Comparison of ENCODE assay signal across 8 cellular contexts in genomic region chrX:18886005-18886343, GRCh38.
DNase-seq lines count a peak whose midpoint lies in the region; ATAC-seq, FAIRE-seq and TF ChIP-seq lines count a peak whose summit lies in the region.

No MANE protein-coding gene starts in this region.

- POLR2A ChIA-PET in HCT116 (lab: Charles Lee), result no interaction called here
- POLR2A ChIA-PET in PC-9 (lab: Charles Lee; ENCODE audit: unreplicated experiment), result no interaction called here

- TF ChIP-seq POLR2A in HCT116 (IDR thresholded peaks at IDR 0.05; ENCODE audit: borderline replicate concordance, extremely low read depth, insufficient read depth, insufficient read length), result no peak

- H2AFZ ChIP-seq in HCT116 (ENCODE audit: low read depth, low read length, poor library complexity, severe bottlenecking), result no peak overlapping the region
- H2AFZ ChIP-seq in PC-9, result peak overlapping the region; percentile 55

- peak overlapping the region; percentile 60 for H3K27ac ChIP-seq in HCT116 (ENCODE audit: low read depth, low read length)
- no peak overlapping the region for H3K27ac ChIP-seq in PC-9
- H3K27ac ChIP-seq in small intestine (ENCODE audit: low read depth in 1 of 2, low read length in 1 of 2), result peak overlapping the region; percentile 62 to 90
- H3K27ac ChIP-seq in foreskin keratinocyte, result no peak overlapping the region

- H3F3A ChIP-seq in PC-9 (ENCODE audit: insufficient read depth, low read depth), result no peaks in the 10 kb centered on the region

- DNase-seq in HCT116 (ENCODE audit: low read depth, low spot score) (no peak), PC-9 (peak in 1 of 2 experiments; percentile 11), fibroblast of the aortic adventitia (ENCODE audit: low read depth) (no peak), small intestine (no peak), DMS79 treated with DMSO at 0.1 percent for 48 hours (lab: John Stamatoyannopoulos, UW) (no peak), foreskin keratinocyte (no peak), MV-4-11 (lab: John Stamatoyannopoulos, UW) (no peak)

- H3K79me2 ChIP-seq in HCT116 (ENCODE audit: insufficient read depth, low read length) (no peaks in the 10 kb centered on the region), PC-9 (ENCODE audit: low read depth) (no peaks in the 10 kb centered on the region)

- H3K9me2 ChIP-seq in HCT116 (ENCODE audit: insufficient read depth), result no peaks in the 10 kb centered on the region
- no peaks in the 10 kb centered on the region for H3K9me2 ChIP-seq in PC-9 (ENCODE audit: insufficient read depth)

- TF ChIP-seq CTCF in HCT116 (IDR thresholded peaks at IDR 0.05 in 2 of 3, conservative IDR thresholded peaks at IDR 0.05 in 1 of 3; ENCODE audit: borderline replicate concordance in 1 of 3, insufficient read depth in 1 of 3, low read depth in 2 of 3, low read length in 2 of 3) (no peak), PC-9 (conservative IDR thresholded peaks at IDR 0.05) (no peak), fibroblast of the aortic adventitia (IDR thresholded peaks at IDR 0.05; ENCODE audit: insufficient read depth, low read length) (no peak), foreskin keratinocyte (conservative IDR thresholded peaks at IDR 0.05) (no peak)

- H3K9ac ChIP-seq in HCT116 (ENCODE audit: low read length), result peak overlapping the region; percentile 47; the same call in 1 of the 2 replicates

- CTCF ChIA-PET in HCT116 (lab: Charles Lee), result interaction anchor here (1.3 to 2.4 kb wide), 2 partner anchors 198 to 476 kb away, joined by 3 to 15 read pairs; no protein-coding TSS in a partner anchor
- CTCF ChIA-PET in PC-9 (lab: Charles Lee), result interaction anchor here (2.0 kb wide), 1 partner anchor 476 kb away, joined by 4 read pairs; no protein-coding TSS in a partner anchor

- H4K20me1 ChIP-seq in HCT116 (ENCODE audit: insufficient read depth) (no peaks in the 10 kb centered on the region), PC-9 (ENCODE audit: insufficient read depth) (no peaks in the 10 kb centered on the region)

- H3K4me3 ChIP-seq in HCT116 (replicated peaks in 1 of 2; ENCODE audit: low read depth in 1 of 2, low read length in 2 of 2) (peak overlapping the region in 1 of 2 experiments; percentile 53; a peak in 3 of 4 replicates), PC-9 (peak overlapping the region; percentile 51), fibroblast of the aortic adventitia (ENCODE audit: low read depth, low read length) (peak overlapping the region; percentile 51), small intestine (ENCODE audit: low read depth in 1 of 2, low read length in 2 of 2) (peak overlapping the region in 1 of 2 donors; percentile 37)

- H3K9me3 ChIP-seq in HCT116 (ENCODE audit: control insufficient read depth in 1 of 2, insufficient read depth in 1 of 2, low read depth in 1 of 2, low read length in 2 of 2) (no peaks in the 10 kb centered on the region), PC-9 (ENCODE audit: insufficient read depth, low read depth) (no peaks in the 10 kb centered on the region), small intestine (ENCODE audit: control insufficient read depth, low read depth) (no peaks in the 10 kb centered on the region)

- intact Hi-C loops in HCT116 (cut with micrococcal nuclease), result loop anchor here (1.0 to 5.0 kb wide), 3 partner anchors 209 to 494 kb away; no protein-coding TSS in a partner anchor
- intact Hi-C loops in PC-9 (cut with micrococcal nuclease; ENCODE audit: unreplicated experiment), result loop anchor here (2.0 to 5.0 kb wide), 3 partner anchors 449 to 494 kb away; partner anchors contain the start of gene CDKL5

- 7 to 24% (median 11%) methylated on average over 8 to 12 of the region's 12 CpGs for WGBS in small intestine, 3 donors

- H3K27me3 ChIP-seq in HCT116 (ENCODE audit: insufficient read depth, low read length) (no peaks in the 10 kb centered on the region), PC-9 (ENCODE audit: insufficient read depth, low read depth) (no peaks in the 10 kb centered on the region), small intestine (ENCODE audit: control insufficient read depth in 2 of 2, insufficient read depth in 2 of 2, low read length in 2 of 2) (no peaks in the 10 kb centered on the region), foreskin keratinocyte (no peaks in the 10 kb centered on the region)

- peaks cover 12 to 21% of the 10 kb centered on the region in 2 experiments for H3K4me1 ChIP-seq in HCT116 (ENCODE audit: control insufficient read depth in 1 of 2, insufficient read depth in 2 of 2, low read length in 2 of 2)
- H3K4me1 ChIP-seq in PC-9 (replicated peaks; ENCODE audit: insufficient read depth), result peaks cover 8% of the 10 kb centered on the region; the same call in 1 of the 2 replicates
- H3K4me1 ChIP-seq in small intestine (ENCODE audit: control insufficient read depth in 2 of 2, insufficient read depth in 1 of 2, low read depth in 1 of 2, low read length in 1 of 2), result peaks cover 0 to 2% of the 10 kb centered on the region in 2 donors
- H3K4me1 ChIP-seq in foreskin keratinocyte, result peaks cover 2% of the 10 kb centered on the region

- no peaks in the 10 kb centered on the region for H3K36me3 ChIP-seq in HCT116 (ENCODE audit: control insufficient read depth in 1 of 2, insufficient read depth in 2 of 2, low read length in 2 of 2)
- no peaks in the 10 kb centered on the region for H3K36me3 ChIP-seq in PC-9 (ENCODE audit: low read depth)
- no peaks in the 10 kb centered on the region for H3K36me3 ChIP-seq in small intestine (ENCODE audit: control insufficient read depth in 2 of 2, insufficient read depth in 2 of 2, low read length in 2 of 2)

- ATAC-seq in GM18508 (IDR thresholded peaks at IDR 0.05; ENCODE audit: insufficient read depth, unreplicated experiment) (peak; percentile 22), HCT116 (peak; percentile 3; the same call in 1 of the 2 replicates), foreskin keratinocyte (no peak)

- no TSS peak for BruUV-seq in HCT116 (replicated peaks; lab: Mats Ljungman, UMichigan)
- no TSS peak for BruUV-seq in PC-9 (replicated peaks; lab: Mats Ljungman, UMichigan)

- no peak for FAIRE-seq in small intestine (lab: Jason Lieb, UNC)

- no peak for TF ChIP-seq RAD21 in HCT116 (IDR thresholded peaks at IDR 0.05; ENCODE audit: low read depth)

- RAD21 ChIA-PET in HCT116 (lab: Charles Lee; ENCODE audit: low non-redundant PET in 1 of 2, low total read pairs in 2 of 2, uncharacterized antibody in 2 of 2, unreplicated experiment in 2 of 2), result no interaction called here

- peak overlapping the region; percentile 83 for H3K4me2 ChIP-seq in HCT116 (ENCODE audit: low read length)
- peak overlapping the region; percentile 82 for H3K4me2 ChIP-seq in PC-9

TF ChIP-seq in HCT116, 20 proteins besides CTCF, POLR2A, EP300 and RAD21:
- TF ChIP-seq POLR2AphosphoS5 (IDR thresholded peaks at IDR 0.05; ENCODE audit: low read depth, low read length), result no peak
- no peak for TF ChIP-seq CBX3 (IDR thresholded peaks at IDR 0.05; ENCODE audit: low read depth)
- no peak for TF ChIP-seq EZH2phosphoT487 (IDR thresholded peaks at IDR 0.05; ENCODE audit: borderline replicate concordance)
- TF ChIP-seq ZNF274 (IDR thresholded peaks at IDR 0.05; ENCODE audit: low read depth, low read length), result no peak
- TF ChIP-seq, protein P1, sequence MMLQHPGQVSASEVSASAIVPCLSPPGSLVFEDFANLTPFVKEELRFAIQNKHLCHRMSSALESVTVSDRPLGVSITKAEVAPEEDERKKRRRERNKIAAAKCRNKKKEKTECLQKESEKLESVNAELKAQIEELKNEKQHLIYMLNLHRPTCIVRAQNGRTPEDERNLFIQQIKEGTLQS (IDR thresholded peaks at IDR 0.05), result no peak
- no peak for TF ChIP-seq SRF (IDR thresholded peaks at IDR 0.05; ENCODE audit: low read depth)
- TF ChIP-seq SIN3A (IDR thresholded peaks at IDR 0.05; ENCODE audit: low read depth), result no peak
- TF ChIP-seq MAX (IDR thresholded peaks at IDR 0.05), result no peak
- TF ChIP-seq JUND (IDR thresholded peaks at IDR 0.05), result no peak

Comparison
In these comparisons a context has a peak if more than half of its experiments do, and no peak if none do; other contexts are left out.
1. H3K27ac ChIP-seq: peak in HCT116 (single experiment) and small intestine (2 of 2); none in PC-9 (single experiment) and foreskin keratinocyte (single experiment).